1 cellular context compared by ENCODE assay signal in genomic region chr5:133235696-133236426, GRCh38.
TF ChIP-seq lines count a peak whose summit lies in the region.

No MANE protein-coding gene starts in this region.

TF ChIP-seq in SK-N-SH treated with all-trans-retinoic acid at 6 μM for 48 hours, 23 proteins besides CTCF, POLR2A, EP300 and RAD21 (continued from another document):
- TF ChIP-seq CREB5 (CRISPR knock-in tag; IDR thresholded peaks at IDR 0.05; ENCODE audit: low read depth) = no peak
- TF ChIP-seq POU6F1 (CRISPR knock-in tag; IDR thresholded peaks at IDR 0.05; ENCODE audit: borderline replicate concordance, low read depth) = no peak
- TF ChIP-seq ZC3H10 (CRISPR knock-in tag; IDR thresholded peaks at IDR 0.05) = no peak
- TF ChIP-seq TCF4 (CRISPR knock-in tag; IDR thresholded peaks at IDR 0.05; ENCODE audit: borderline replicate concordance) = no peak
- no peak for TF ChIP-seq BACH2 (CRISPR knock-in tag; IDR thresholded peaks at IDR 0.05; ENCODE audit: borderline replicate concordance)
- no peak for TF ChIP-seq TOX (CRISPR knock-in tag; IDR thresholded peaks at IDR 0.05; ENCODE audit: borderline replicate concordance)
- TF ChIP-seq OSR1 (CRISPR knock-in tag; IDR thresholded peaks at IDR 0.05) = no peak
- TF ChIP-seq PATZ1 (CRISPR knock-in tag; IDR thresholded peaks at IDR 0.05; ENCODE audit: borderline replicate concordance) = no peak
